ENCODE assay signal across 1 cellular context in the genomic region with DNA sequence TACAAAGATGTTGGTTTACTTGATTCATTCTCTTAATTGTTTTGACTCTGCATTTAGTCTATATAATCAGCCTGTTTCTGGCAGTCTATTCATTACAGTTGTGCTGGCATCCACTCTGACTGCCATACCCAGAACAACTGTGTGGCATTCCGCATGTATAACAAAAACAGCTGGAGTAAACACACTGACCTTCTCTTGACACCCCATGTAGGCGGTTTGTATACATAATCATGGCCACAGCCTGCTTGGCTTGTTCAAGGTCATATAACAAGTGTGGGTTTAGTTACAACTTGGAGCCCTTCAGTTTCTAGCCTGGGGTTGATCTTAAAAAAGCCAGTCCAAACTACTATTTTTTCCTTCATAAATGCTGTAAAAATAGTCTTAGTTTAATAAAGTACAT.
TF ChIP-seq lines count a peak whose summit lies in the region.

No MANE protein-coding gene starts in this region.

TF ChIP-seq in IMR-90, 13 proteins besides CTCF, POLR2A, EP300 and RAD21 (continued from another document):
- TF ChIP-seq, protein P1, sequence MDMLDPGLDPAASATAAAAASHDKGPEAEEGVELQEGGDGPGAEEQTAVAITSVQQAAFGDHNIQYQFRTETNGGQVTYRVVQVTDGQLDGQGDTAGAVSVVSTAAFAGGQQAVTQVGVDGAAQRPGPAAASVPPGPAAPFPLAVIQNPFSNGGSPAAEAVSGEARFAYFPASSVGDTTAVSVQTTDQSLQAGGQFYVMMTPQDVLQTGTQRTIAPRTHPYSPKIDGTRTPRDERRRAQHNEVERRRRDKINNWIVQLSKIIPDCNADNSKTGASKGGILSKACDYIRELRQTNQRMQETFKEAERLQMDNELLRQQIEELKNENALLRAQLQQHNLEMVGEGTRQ (IDR thresholded peaks at IDR 0.05; ENCODE audit: low read depth, low read length) = no peak
- TF ChIP-seq MXI1 (IDR thresholded peaks at IDR 0.05; ENCODE audit: borderline replicate concordance, low read depth, low read length) = no peak
